Comparison of ENCODE assay signal across 1 cellular context in the genomic region with DNA sequence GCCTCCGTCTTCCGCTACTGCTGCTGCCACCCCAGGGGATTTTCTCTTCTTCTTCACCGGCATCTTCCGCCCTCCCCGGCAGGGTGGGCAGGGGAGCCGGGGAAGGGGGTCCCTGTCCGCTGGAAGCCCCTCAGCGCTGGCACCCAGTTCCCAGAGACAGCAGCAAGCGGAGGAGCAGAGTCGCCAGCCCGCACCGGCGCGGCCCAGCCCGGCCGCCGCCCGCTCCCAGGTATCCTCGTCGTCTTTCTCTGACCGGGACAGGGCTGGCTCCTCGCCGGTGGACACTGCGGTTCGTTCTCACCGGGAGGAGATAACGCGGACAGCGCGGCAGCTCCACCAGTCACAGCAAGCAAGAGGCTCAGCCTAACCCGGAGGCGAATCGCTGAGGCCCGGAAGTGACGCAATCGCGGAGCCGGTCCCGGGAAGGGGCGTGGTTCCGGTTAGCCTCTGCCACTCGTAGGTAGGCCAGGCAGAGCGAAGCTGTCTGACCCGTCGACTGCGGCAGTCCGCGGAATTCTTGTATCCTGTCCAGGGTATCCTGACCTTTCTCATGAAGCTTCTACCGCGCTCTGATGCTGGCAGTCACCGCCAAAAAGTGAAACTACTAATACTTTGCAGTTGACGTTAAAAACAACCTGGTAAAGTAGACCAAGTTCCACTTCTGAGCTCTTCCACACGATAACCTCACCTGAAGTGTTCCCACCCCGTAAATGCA.
A peak's percentile ranks its signal among the peaks of the same experiment; 100 is the strongest.
TF ChIP-seq lines count a peak whose summit lies in the region.

Gene DCUN1D5, minus strand, starts transcription at position 351 of the 715 bp plus-strand sequence. Its CDS starts 288 bp downstream, at position 63.

TF ChIP-seq in K562, 482 proteins besides CTCF, POLR2A, EP300 and RAD21 (continued from another document and continues in another):
- TF ChIP-seq ZNF609 (CRISPR knock-in tag; IDR thresholded peaks at IDR 0.05; ENCODE audit: borderline replicate concordance) = no peak
- peak; percentile 20; the same call in 1 of the 2 replicates for TF ChIP-seq RB1 (IDR thresholded peaks at IDR 0.05; ENCODE audit: low read depth)
- no peak for TF ChIP-seq EZH2 (IDR thresholded peaks at IDR 0.05; ENCODE audit: borderline replicate concordance, low read depth, low read length)
- TF ChIP-seq, protein P1, sequence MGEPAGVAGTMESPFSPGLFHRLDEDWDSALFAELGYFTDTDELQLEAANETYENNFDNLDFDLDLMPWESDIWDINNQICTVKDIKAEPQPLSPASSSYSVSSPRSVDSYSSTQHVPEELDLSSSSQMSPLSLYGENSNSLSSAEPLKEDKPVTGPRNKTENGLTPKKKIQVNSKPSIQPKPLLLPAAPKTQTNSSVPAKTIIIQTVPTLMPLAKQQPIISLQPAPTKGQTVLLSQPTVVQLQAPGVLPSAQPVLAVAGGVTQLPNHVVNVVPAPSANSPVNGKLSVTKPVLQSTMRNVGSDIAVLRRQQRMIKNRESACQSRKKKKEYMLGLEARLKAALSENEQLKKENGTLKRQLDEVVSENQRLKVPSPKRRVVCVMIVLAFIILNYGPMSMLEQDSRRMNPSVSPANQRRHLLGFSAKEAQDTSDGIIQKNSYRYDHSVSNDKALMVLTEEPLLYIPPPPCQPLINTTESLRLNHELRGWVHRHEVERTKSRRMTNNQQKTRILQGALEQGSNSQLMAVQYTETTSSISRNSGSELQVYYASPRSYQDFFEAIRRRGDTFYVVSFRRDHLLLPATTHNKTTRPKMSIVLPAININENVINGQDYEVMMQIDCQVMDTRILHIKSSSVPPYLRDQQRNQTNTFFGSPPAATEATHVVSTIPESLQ (CRISPR knock-in tag; IDR thresholded peaks at IDR 0.05) = no peak
- TF ChIP-seq ZSCAN32 (CRISPR knock-in tag; IDR thresholded peaks at IDR 0.05) = peak; percentile 92
- TF ChIP-seq KAT2B (IDR thresholded peaks at IDR 0.05; ENCODE audit: low read depth, low read length) = no peak
- TF ChIP-seq BRD4 (IDR thresholded peaks at IDR 0.05) = no peak
- TF ChIP-seq, protein P2, sequence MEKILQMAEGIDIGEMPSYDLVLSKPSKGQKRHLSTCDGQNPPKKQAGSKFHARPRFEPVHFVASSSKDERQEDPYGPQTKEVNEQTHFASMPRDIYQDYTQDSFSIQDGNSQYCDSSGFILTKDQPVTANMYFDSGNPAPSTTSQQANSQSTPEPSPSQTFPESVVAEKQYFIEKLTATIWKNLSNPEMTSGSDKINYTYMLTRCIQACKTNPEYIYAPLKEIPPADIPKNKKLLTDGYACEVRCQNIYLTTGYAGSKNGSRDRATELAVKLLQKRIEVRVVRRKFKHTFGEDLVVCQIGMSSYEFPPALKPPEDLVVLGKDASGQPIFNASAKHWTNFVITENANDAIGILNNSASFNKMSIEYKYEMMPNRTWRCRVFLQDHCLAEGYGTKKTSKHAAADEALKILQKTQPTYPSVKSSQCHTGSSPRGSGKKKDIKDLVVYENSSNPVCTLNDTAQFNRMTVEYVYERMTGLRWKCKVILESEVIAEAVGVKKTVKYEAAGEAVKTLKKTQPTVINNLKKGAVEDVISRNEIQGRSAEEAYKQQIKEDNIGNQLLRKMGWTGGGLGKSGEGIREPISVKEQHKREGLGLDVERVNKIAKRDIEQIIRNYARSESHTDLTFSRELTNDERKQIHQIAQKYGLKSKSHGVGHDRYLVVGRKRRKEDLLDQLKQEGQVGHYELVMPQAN (IDR thresholded peaks at IDR 0.05; ENCODE audit: borderline replicate concordance) = no peak
- TF ChIP-seq HDAC6 (IDR thresholded peaks at IDR 0.05; ENCODE audit: low read depth, low read length) = no peak
- no peak for TF ChIP-seq DACH1 (IDR thresholded peaks at IDR 0.05; ENCODE audit: partially characterized antibody)
- TF ChIP-seq RCOR1 (IDR thresholded peaks at IDR 0.05; ENCODE audit: borderline replicate concordance in 1 of 2, low read depth in 2 of 2, low read length in 2 of 2) = no peak
- no peak for TF ChIP-seq SIRT6 (IDR thresholded peaks at IDR 0.05; ENCODE audit: low read depth, low read length)
- TF ChIP-seq IRF2 (CRISPR knock-in tag; IDR thresholded peaks at IDR 0.05) = no peak
- no peak for TF ChIP-seq NELFE (IDR thresholded peaks at IDR 0.05; ENCODE audit: insufficient read depth, insufficient read length)
- peak; percentile 84 for TF ChIP-seq PKNOX1 (IDR thresholded peaks at IDR 0.05)
- no peak for TF ChIP-seq ESRRB (CRISPR knock-in tag; IDR thresholded peaks at IDR 0.05; ENCODE audit: borderline replicate concordance)
- 0 out of 2 replicates have a peak, but pooled peaks have one; percentile 21 for TF ChIP-seq ERF (CRISPR knock-in tag; IDR thresholded peaks at IDR 0.05)
- peak in 2 of 3 experiments; percentile 17 to 66 for TF ChIP-seq YY1 (IDR thresholded peaks at IDR 0.05; ENCODE audit: borderline replicate concordance in 1 of 3, control insufficient read depth in 1 of 3, extremely low read depth in 1 of 3, insufficient read depth in 3 of 3, insufficient read length in 1 of 3, insufficient replicate concordance in 2 of 3, low read depth in 1 of 3, low read length in 2 of 3)
- no peak for TF ChIP-seq ZNF324 (CRISPR knock-in tag; IDR thresholded peaks at IDR 0.05)
- TF ChIP-seq KLF1 (tag; IDR thresholded peaks at IDR 0.05) = peak; percentile 45; the same call in 1 of the 2 replicates
- TF ChIP-seq, protein P3, sequence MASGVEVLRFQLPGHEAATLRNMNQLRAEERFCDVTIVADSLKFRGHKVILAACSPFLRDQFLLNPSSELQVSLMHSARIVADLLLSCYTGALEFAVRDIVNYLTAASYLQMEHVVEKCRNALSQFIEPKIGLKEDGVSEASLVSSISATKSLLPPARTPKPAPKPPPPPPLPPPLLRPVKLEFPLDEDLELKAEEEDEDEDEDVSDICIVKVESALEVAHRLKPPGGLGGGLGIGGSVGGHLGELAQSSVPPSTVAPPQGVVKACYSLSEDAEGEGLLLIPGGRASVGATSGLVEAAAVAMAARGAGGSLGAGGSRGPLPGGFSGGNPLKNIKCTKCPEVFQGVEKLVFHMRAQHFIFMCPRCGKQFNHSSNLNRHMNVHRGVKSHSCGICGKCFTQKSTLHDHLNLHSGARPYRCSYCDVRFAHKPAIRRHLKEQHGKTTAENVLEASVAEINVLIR (CRISPR knock-in tag; IDR thresholded peaks at IDR 0.05) = peak; percentile 84
- TF ChIP-seq ASH1L (IDR thresholded peaks at IDR 0.05; ENCODE audit: borderline replicate concordance, low read depth, partially characterized antibody) = no peak
- TF ChIP-seq, protein P4, sequence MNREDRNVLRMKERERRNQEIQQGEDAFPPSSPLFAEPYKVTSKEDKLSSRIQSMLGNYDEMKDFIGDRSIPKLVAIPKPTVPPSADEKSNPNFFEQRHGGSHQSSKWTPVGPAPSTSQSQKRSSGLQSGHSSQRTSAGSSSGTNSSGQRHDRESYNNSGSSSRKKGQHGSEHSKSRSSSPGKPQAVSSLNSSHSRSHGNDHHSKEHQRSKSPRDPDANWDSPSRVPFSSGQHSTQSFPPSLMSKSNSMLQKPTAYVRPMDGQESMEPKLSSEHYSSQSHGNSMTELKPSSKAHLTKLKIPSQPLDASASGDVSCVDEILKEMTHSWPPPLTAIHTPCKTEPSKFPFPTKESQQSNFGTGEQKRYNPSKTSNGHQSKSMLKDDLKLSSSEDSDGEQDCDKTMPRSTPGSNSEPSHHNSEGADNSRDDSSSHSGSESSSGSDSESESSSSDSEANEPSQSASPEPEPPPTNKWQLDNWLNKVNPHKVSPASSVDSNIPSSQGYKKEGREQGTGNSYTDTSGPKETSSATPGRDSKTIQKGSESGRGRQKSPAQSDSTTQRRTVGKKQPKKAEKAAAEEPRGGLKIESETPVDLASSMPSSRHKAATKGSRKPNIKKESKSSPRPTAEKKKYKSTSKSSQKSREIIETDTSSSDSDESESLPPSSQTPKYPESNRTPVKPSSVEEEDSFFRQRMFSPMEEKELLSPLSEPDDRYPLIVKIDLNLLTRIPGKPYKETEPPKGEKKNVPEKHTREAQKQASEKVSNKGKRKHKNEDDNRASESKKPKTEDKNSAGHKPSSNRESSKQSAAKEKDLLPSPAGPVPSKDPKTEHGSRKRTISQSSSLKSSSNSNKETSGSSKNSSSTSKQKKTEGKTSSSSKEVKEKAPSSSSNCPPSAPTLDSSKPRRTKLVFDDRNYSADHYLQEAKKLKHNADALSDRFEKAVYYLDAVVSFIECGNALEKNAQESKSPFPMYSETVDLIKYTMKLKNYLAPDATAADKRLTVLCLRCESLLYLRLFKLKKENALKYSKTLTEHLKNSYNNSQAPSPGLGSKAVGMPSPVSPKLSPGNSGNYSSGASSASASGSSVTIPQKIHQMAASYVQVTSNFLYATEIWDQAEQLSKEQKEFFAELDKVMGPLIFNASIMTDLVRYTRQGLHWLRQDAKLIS (CRISPR knock-in tag; IDR thresholded peaks at IDR 0.05) = no peak
- no peak for TF ChIP-seq CHD1 (IDR thresholded peaks at IDR 0.05; ENCODE audit: low read length)
- peak; percentile 73; the same call in 1 of the 2 replicates for TF ChIP-seq GTF2F1 (IDR thresholded peaks at IDR 0.05; ENCODE audit: low read depth, low read length)
- TF ChIP-seq HMGN3 (IDR thresholded peaks at IDR 0.05; ENCODE audit: borderline replicate concordance, extremely low read depth, insufficient read length, low read depth, low read length) = peak; percentile 48
- peak in 1 of 2 experiments; percentile 50; a peak in 1 of 4 replicates for TF ChIP-seq TEAD1 (CRISPR knock-in tag; IDR thresholded peaks at IDR 0.05)
- 0 out of 2 replicates have a peak, but pooled peaks have one; percentile 7 for TF ChIP-seq DPF2 (IDR thresholded peaks at IDR 0.05)
- no peak for TF ChIP-seq PPARD (CRISPR knock-in tag; IDR thresholded peaks at IDR 0.05)
- TF ChIP-seq GATAD2A (IDR thresholded peaks at IDR 0.05) = 0 out of 2 replicates have a peak, but pooled peaks have one; percentile 41
- TF ChIP-seq XRCC4 (IDR thresholded peaks at IDR 0.05; ENCODE audit: extremely low read depth, insufficient read depth, insufficient read length) = no peak
- no peak for TF ChIP-seq NR4A1 (CRISPR knock-in tag; IDR thresholded peaks at IDR 0.05)
- no peak for TF ChIP-seq NR4A1 (tag; IDR thresholded peaks at IDR 0.05)
- TF ChIP-seq RFX5 (IDR thresholded peaks at IDR 0.05; ENCODE audit: low read depth, low read length) = no peak
- no peak for TF ChIP-seq MEF2A (IDR thresholded peaks at IDR 0.05; ENCODE audit: control insufficient read depth, low read depth, low read length)
- TF ChIP-seq CTCFL (IDR thresholded peaks at IDR 0.05; ENCODE audit: borderline replicate concordance, insufficient read depth, low read depth, low read length, poor library complexity, severe bottlenecking) = no peak
- peak; percentile 69 for TF ChIP-seq EHMT2 (IDR thresholded peaks at IDR 0.05)
- TF ChIP-seq NFRKB (IDR thresholded peaks at IDR 0.05; ENCODE audit: low read depth) = no peak; the same call in 1 of the 2 replicates
- TF ChIP-seq, protein P5, sequence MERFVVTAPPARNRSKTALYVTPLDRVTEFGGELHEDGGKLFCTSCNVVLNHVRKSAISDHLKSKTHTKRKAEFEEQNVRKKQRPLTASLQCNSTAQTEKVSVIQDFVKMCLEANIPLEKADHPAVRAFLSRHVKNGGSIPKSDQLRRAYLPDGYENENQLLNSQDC (CRISPR knock-in tag; IDR thresholded peaks at IDR 0.05) = no peak
